8 cellular contexts compared by ENCODE assay signal in the genomic region with DNA sequence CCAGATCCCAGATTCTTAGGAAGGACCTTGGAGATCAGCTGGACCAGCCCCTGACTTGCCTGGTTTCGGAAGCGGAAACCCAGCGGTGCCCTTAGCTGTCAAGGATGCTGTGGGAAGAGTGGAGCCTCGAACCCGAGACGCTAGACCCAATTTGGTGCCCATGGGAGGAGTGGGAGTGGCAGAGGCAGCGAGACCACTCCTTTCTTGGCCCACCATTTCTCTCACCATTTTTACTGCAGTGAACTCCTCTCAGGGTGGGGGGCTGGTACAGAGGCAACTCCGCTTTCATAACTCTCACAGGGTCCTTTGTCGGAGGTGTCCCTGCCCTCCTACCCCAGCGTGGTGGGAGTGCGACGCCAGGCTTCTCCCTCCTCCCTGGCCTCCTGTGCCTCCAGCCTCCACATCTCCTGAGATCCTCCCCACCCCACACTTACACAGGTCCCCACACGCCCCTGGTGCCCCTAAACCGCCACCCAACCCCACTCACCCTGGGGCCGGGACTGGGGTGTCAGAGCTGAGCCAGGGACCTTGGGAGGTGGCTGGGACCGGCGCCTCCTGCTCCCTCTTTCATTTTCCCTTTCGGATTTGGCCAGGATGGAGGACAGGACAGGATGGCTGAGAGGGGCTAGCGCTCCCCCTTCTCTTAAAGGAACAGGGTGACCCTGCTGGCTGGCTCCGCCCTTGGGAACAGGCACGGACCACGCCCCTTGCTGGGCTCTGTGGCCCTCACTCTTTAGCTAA. TPM values are rescaled to one million over a fixed set of nuclear protein-coding genes. Genes with fewer than 3 reads are reported as not detected.
DNase-seq lines count a peak whose midpoint lies in the region; ATAC-seq, FAIRE-seq and TF ChIP-seq lines count a peak whose summit lies in the region.

A gene with protein sequence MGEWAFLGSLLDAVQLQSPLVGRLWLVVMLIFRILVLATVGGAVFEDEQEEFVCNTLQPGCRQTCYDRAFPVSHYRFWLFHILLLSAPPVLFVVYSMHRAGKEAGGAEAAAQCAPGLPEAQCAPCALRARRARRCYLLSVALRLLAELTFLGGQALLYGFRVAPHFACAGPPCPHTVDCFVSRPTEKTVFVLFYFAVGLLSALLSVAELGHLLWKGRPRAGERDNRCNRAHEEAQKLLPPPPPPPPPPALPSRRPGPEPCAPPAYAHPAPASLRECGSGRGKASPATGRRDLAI (minus strand): TSS at position 617 of the 741 bp plus-strand sequence. CDS start 922 bp downstream, outside the sequence.

- CTCF ChIA-PET in CD8-positive, alpha-beta memory T cell (lab: Charles Lee), result interaction anchor here (0.9 to 5.7 kb wide), 6 partner anchors 7 to 1298 kb away, joined by 4 to 26 read pairs (median 4); no protein-coding TSS in a partner anchor
- CTCF ChIA-PET in PC-9 (lab: Charles Lee), result no interaction called here

- ATAC-seq in pancreas (no peak), HG02759 (IDR thresholded peaks at IDR 0.05; ENCODE audit: unreplicated experiment) (no peak)

- H3K4me2 ChIP-seq in PC-9, result peak within 1 kb of the TSS; percentile 90

- H3K36me3 Mint-ChIP-seq in CD8-positive, alpha-beta memory T cell, result no peaks in the 10 kb centered on the region

- no peaks in the 10 kb centered on the region; the same call in 1 of the 2 replicates for H3F3A ChIP-seq in PC-9 (ENCODE audit: insufficient read depth, low read depth)

- BruUV-seq in PC-9 (replicated peaks; lab: Mats Ljungman, UMichigan), result TSS peak; percentile 38

- H3K9me2 ChIP-seq in PC-9 (ENCODE audit: insufficient read depth), result no peaks in the 10 kb centered on the region

- H3K27ac ChIP-seq in CD8-positive, alpha-beta memory T cell (ENCODE audit: low read depth, low read length), result no peak within 1 kb of the TSS
- H3K27ac ChIP-seq in PC-9, result no peak within 1 kb of the TSS
- no peak within 1 kb of the TSS for H3K27ac ChIP-seq in pancreas

- no peak within 1 kb of the TSS for H3K4me3 ChIP-seq in CD8-positive, alpha-beta memory T cell (ENCODE audit: low read length)
- H3K4me3 ChIP-seq in PC-9, result peak within 1 kb of the TSS; percentile 69; the same call in 1 of the 2 replicates
- H3K4me3 ChIP-seq in pancreas, result peak within 1 kb of the TSS; percentile 46 to 65 (median 49)

- H3K4me3 Mint-ChIP-seq in CD8-positive, alpha-beta memory T cell, result peak within 1 kb of the TSS; percentile 51 to 85 (median 54)

- intact Hi-C loops in PC-9 (cut with micrococcal nuclease; ENCODE audit: unreplicated experiment) (no loop called here), pancreas (cut with DNase I) (loop anchor here in 2 of 3 donors (10.0 kb wide), 2 partner anchors 51 to 191 kb away; a partner anchor contains a TSS)

- no peak for FAIRE-seq in pancreas (lab: Jason Lieb, UNC)

- WGBS in pancreas, 2 donors, result 74 to 76% methylated on average over 22 of the region's 22 CpGs

- H3K27ac Mint-ChIP-seq in CD8-positive, alpha-beta memory T cell, result peak within 1 kb of the TSS in 1 of 8 donors; percentile 49

- H3K9me3 Mint-ChIP-seq in CD8-positive, alpha-beta memory T cell, result no peaks in the 10 kb centered on the region

- no peaks in the 10 kb centered on the region for H3K27me3 ChIP-seq in CD8-positive, alpha-beta memory T cell (ENCODE audit: insufficient read depth, low read length, poor library complexity, severe bottlenecking)
- H3K27me3 ChIP-seq in PC-9 (ENCODE audit: insufficient read depth, low read depth) (no peaks in the 10 kb centered on the region), pancreas (no peaks in the 10 kb centered on the region)

- no peak within 1 kb of the TSS for H2AFZ ChIP-seq in PC-9

- H3K4me1 ChIP-seq in CD8-positive, alpha-beta memory T cell (ENCODE audit: insufficient read depth, low read length), result peaks cover 11% of the 10 kb centered on the region
- H3K4me1 ChIP-seq in PC-9 (replicated peaks; ENCODE audit: insufficient read depth) (no peaks in the 10 kb centered on the region; the same call in 1 of the 2 replicates), pancreas (peaks cover 0 to 4% (median 0%) of the 10 kb centered on the region in 3 donors)

- H4K20me1 ChIP-seq in PC-9 (ENCODE audit: insufficient read depth), result no peaks in the 10 kb centered on the region; the same call in 1 of the 2 replicates

- peaks cover 5 to 17% of the 10 kb centered on the region in 2 donors for H3K27me3 Mint-ChIP-seq in CD8-positive, alpha-beta memory T cell

- no peaks in the 10 kb centered on the region for H3K36me3 ChIP-seq in CD8-positive, alpha-beta memory T cell (ENCODE audit: insufficient read depth, low read length)
- H3K36me3 ChIP-seq in PC-9 (ENCODE audit: low read depth) (no peaks in the 10 kb centered on the region), pancreas (no peaks in the 10 kb centered on the region)

- TF ChIP-seq CTCF in PC-9 (conservative IDR thresholded peaks at IDR 0.05) (no peak), pancreas (IDR thresholded peaks at IDR 0.05) (no peak)

- H3K9me3 ChIP-seq in CD8-positive, alpha-beta memory T cell (ENCODE audit: low read length), result no peaks in the 10 kb centered on the region
- H3K9me3 ChIP-seq in PC-9 (ENCODE audit: insufficient read depth, low read depth) (no peaks in the 10 kb centered on the region), pancreas (no peaks in the 10 kb centered on the region)

- no peak for DNase-seq in CD8-positive, alpha-beta memory T cell
- no peak for DNase-seq in PC-9
- peak; percentile 39 for DNase-seq in fibroblast of gingiva (ENCODE audit: low read depth)
- DNase-seq in pancreas, result peak in 1 of 6 donors; percentile 63
- no peak for DNase-seq in NCI-H748 (lab: John Stamatoyannopoulos, UW; ENCODE audit: unreplicated experiment)
- no peak for DNase-seq in GDM1 (lab: John Stamatoyannopoulos, UW)
- no peak for DNase-seq in NCI-H1694 (lab: John Stamatoyannopoulos, UW)

- POLR2A ChIA-PET in CD8-positive, alpha-beta memory T cell (lab: Charles Lee), result no interaction called here
- POLR2A ChIA-PET in PC-9 (lab: Charles Lee; ENCODE audit: unreplicated experiment), result interaction anchor here (0.6 kb wide), 2 partner anchors 1248 to 1299 kb away, joined by 4 to 6 read pairs; a partner anchor contains a TSS

- H3K4me1 Mint-ChIP-seq in CD8-positive, alpha-beta memory T cell, result peaks cover 3 to 15% (median 4%) of the 10 kb centered on the region in 3 donors

- no peaks in the 10 kb centered on the region for H3K79me2 ChIP-seq in PC-9 (ENCODE audit: low read depth)

RNA-seq across cellular contexts. Expression of the gene that starts here (rescaled TPM):
- under 1 TPM in 1 of 2 experiments, not detected in 1; 0.24 TPM for total RNA-seq in CD8-positive, alpha-beta memory T cell
- polyA plus RNA-seq in CD8-positive, alpha-beta memory T cell, result 0.40 TPM
- not detected in 2 replicates for total RNA-seq in PC-9 (2021)
- under 1 TPM in 5 of 6 donors, not detected in 1; 0.19 to 0.67 (median 0.40) TPM for total RNA-seq in pancreas
- under 1 TPM in 1 of 2 donors, not detected in 1; 0.09 TPM for polyA plus RNA-seq in pancreas
